ENCODE assay signal across 1 cellular context in genomic region chr2:190608866-190609265, GRCh38.
TF ChIP-seq lines count a peak whose summit lies in the region.

No MANE protein-coding gene starts in this region.

TF ChIP-seq in K562, 482 proteins besides CTCF, POLR2A, EP300 and RAD21:
- peak; percentile 15; the same call in 1 of the 2 replicates for TF ChIP-seq NFIC (IDR thresholded peaks at IDR 0.05)
